19 cellular contexts compared by ENCODE assay signal in genomic region chr6:41881506-41881905, GRCh38. TPM values are rescaled to one million over a fixed set of nuclear protein-coding genes. Genes with fewer than 3 reads are reported as not detected.
A peak's percentile ranks its signal among the peaks of the same experiment; 100 is the strongest.
DNase-seq lines count a peak whose midpoint lies in the region; ATAC-seq, FAIRE-seq and TF ChIP-seq lines count a peak whose summit lies in the region.
"Had no signal": no experiment of that assay in that cellular context is flagged by ENCODE, and none has a peak within 500 bp of the region (broad histone marks: within the 10 kb centered on the region; RNA-seq: fewer than 3 reads in every experiment).

No MANE protein-coding gene starts in this region.

- peak; percentile 44 for FAIRE-seq in A204.1 (lab: Jason Lieb, UNC)
- FAIRE-seq in GM12878 (lab: Jason Lieb, UNC): no peak
- FAIRE-seq: D721Med, GM12892, GM18507 had no signal

- no peaks in the 10 kb centered on the region for H3K79me2 ChIP-seq in GM12878 (ENCODE audit: control insufficient read depth, insufficient read depth, low read length)

- H3K4me3 Mint-ChIP-seq in activated T-cell treated with anti-CD3 and anti-CD28 coated beads, Interleukin-2, amount 50 U/mL, for 72 hours: no peak overlapping the region
- H3K4me3 Mint-ChIP-seq in activated T-cell treated with anti-CD3 and anti-CD28 coated beads, Interleukin-2, amount 50 U/mL, for 4 hours: no peak overlapping the region
- H3K4me3 Mint-ChIP-seq: CD4-positive, alpha-beta T cell; CD8-positive, alpha-beta T cell had no signal

- TF ChIP-seq CTCF in GM12878 (IDR thresholded peaks at IDR 0.05 in 2 of 3, conservative IDR thresholded peaks at IDR 0.05 in 1 of 3; ENCODE audit: control insufficient read depth in 2 of 3, extremely low read depth in 1 of 3, insufficient read depth in 1 of 3, low read depth in 3 of 3, low read length in 3 of 3) (no peak), BE2C (IDR thresholded peaks at IDR 0.05; ENCODE audit: low read depth, low read length) (no peak)

- H3K27me3 ChIP-seq in GM12878 (replicated peaks in 1 of 2; ENCODE audit: control insufficient read depth in 2 of 2, insufficient read depth in 2 of 2, low read length in 1 of 2): no peaks in the 10 kb centered on the region
- H3K27me3 ChIP-seq in BE2C: no peaks in the 10 kb centered on the region
- H3K27me3 ChIP-seq: BLaER1 treated with 17β-estradiol and CSF1 and Interleukin-3, amounts not matched to agents 10 nM and 100 nM had no signal

- no peak for ATAC-seq in activated T-cell treated with anti-CD3 and anti-CD28 coated beads, Interleukin-2, amount 50 U/mL, for 72 hours (replicated peaks in 1 of 2)
- no peak for ATAC-seq in activated T-cell treated with anti-CD3 and anti-CD28 coated beads, Interleukin-2, amount 50 U/mL, for 4 hours
- ATAC-seq in GM12878: no peak
- ATAC-seq: CD8-positive, alpha-beta T cell had no signal

- H3K4me1 ChIP-seq in GM12878 (ENCODE audit: control insufficient read depth, insufficient read depth, low read length) (no peaks in the 10 kb centered on the region), BE2C (no peaks in the 10 kb centered on the region)
- H3K4me1 ChIP-seq: Caco-2 had no signal

- no peaks in the 10 kb centered on the region for H3K9me3 Mint-ChIP-seq in activated T-cell treated with anti-CD3 and anti-CD28 coated beads, Interleukin-2, amount 50 U/mL, for 72 hours
- H3K9me3 Mint-ChIP-seq in activated T-cell treated with anti-CD3 and anti-CD28 coated beads, Interleukin-2, amount 50 U/mL, for 4 hours: no peaks in the 10 kb centered on the region
- H3K9me3 Mint-ChIP-seq: CD4-positive, alpha-beta T cell; CD8-positive, alpha-beta T cell had no signal

- H3K4me2 ChIP-seq in GM12878 (ENCODE audit: control insufficient read depth, insufficient read depth): no peak overlapping the region
- H3K4me2 ChIP-seq: BLaER1 treated with 17β-estradiol and CSF1 and Interleukin-3, amounts not matched to agents 10 nM and 100 nM had no signal

- in situ Hi-C loops in GM12878 (cut with MboI): no loop called here

- peak overlapping the region; percentile 70 for H3K27ac Mint-ChIP-seq in activated T-cell treated with anti-CD3 and anti-CD28 coated beads, Interleukin-2, amount 50 U/mL, for 72 hours
- H3K27ac Mint-ChIP-seq: CD4-positive, alpha-beta T cell; CD8-positive, alpha-beta T cell had no signal

- H3K27me3 Mint-ChIP-seq in activated T-cell treated with anti-CD3 and anti-CD28 coated beads, Interleukin-2, amount 50 U/mL, for 72 hours (ENCODE audit: low read depth): no peaks in the 10 kb centered on the region
- no peaks in the 10 kb centered on the region for H3K27me3 Mint-ChIP-seq in activated T-cell treated with anti-CD3 and anti-CD28 coated beads, Interleukin-2, amount 50 U/mL, for 4 hours (ENCODE audit: low read depth)
- H3K27me3 Mint-ChIP-seq: CD4-positive, alpha-beta T cell had no signal

- H2AFZ ChIP-seq in GM12878 (ENCODE audit: control insufficient read depth, low read depth, low read length): no peak overlapping the region

- POLR2A ChIA-PET in GM12878 (lab: Charles Lee): interaction anchor here (0.6 to 1.4 kb wide), 2 partner anchors 15 to 210 kb away, joined by 3 to 4 read pairs; no protein-coding TSS in a partner anchor

- TF ChIP-seq POLR2A in GM12878 (IDR thresholded peaks at IDR 0.05; ENCODE audit: low read depth, low read length): no peak

- SMC1A ChIA-PET in GM12878 (lab: Charles Lee; ENCODE audit: uncharacterized antibody, unreplicated experiment): no interaction called here

- RAD21 ChIA-PET in GM12878 (lab: Charles Lee; ENCODE audit: unreplicated experiment): no interaction called here

- H3K9me3 ChIP-seq in GM12878 (replicated peaks; ENCODE audit: control insufficient read depth, insufficient read depth, low read length) (no peaks in the 10 kb centered on the region), BE2C (no peaks in the 10 kb centered on the region; the same call in 1 of the 2 replicates)
- H3K9me3 ChIP-seq: BLaER1 treated with 17β-estradiol and CSF1 and Interleukin-3, amounts not matched to agents 10 nM and 100 nM; Caco-2 had no signal

- H3K36me3 ChIP-seq in GM12878 (ENCODE audit: control insufficient read depth in 2 of 2, insufficient read depth in 2 of 2, low read length in 1 of 2): no peaks in the 10 kb centered on the region
- H3K36me3 ChIP-seq in BE2C: no peaks in the 10 kb centered on the region

- H3K9ac ChIP-seq in GM12878 (ENCODE audit: control insufficient read depth, insufficient read depth, low read length): no peak overlapping the region
- H3K9ac ChIP-seq: BLaER1 treated with 17β-estradiol and CSF1 and Interleukin-3, amounts not matched to agents 10 nM and 100 nM had no signal

- H4K20me1 ChIP-seq in GM12878 (ENCODE audit: control insufficient read depth, insufficient read depth): no peaks in the 10 kb centered on the region

- no peak for TF ChIP-seq RAD21 in GM12878 (IDR thresholded peaks at IDR 0.05; ENCODE audit: insufficient read depth, low read depth, low read length)

- no peak overlapping the region for H3K4me3 ChIP-seq in GM12878
- H3K4me3 ChIP-seq in BE2C (ENCODE audit: low read depth, low read length): no peak overlapping the region
- H3K4me3 ChIP-seq: BLaER1 treated with 17β-estradiol and CSF1 and Interleukin-3, amounts not matched to agents 10 nM and 100 nM had no signal

- CTCF ChIA-PET in GM12878 (lab: Yijun Ruan, JAX): no interaction called here

- no peak overlapping the region for H3K27ac ChIP-seq in GM12878 (ENCODE audit: control insufficient read depth, insufficient read depth)
- H3K27ac ChIP-seq: 22Rv1; BLaER1 treated with 17β-estradiol and CSF1 and Interleukin-3, amounts not matched to agents 10 nM and 100 nM; C4-2B had no signal

- TF ChIP-seq EP300 in GM12878 (IDR thresholded peaks at IDR 0.05; ENCODE audit: borderline replicate concordance in 1 of 2, control insufficient read depth in 1 of 2, low read depth in 2 of 2, low read length in 2 of 2): no peak

- 96% methylated on average over 1 of the region's 1 CpG for WGBS in GM12878 (ENCODE audit: insufficient coverage, insufficient replicate concordance, low lambda C conversion rate, missing lambda C conversion rate)

- intact Hi-C loops in GM12878 (cut with micrococcal nuclease; ENCODE audit: unreplicated experiment): no loop called here

- no peaks in the 10 kb centered on the region for H3K36me3 Mint-ChIP-seq in activated T-cell treated with anti-CD3 and anti-CD28 coated beads, Interleukin-2, amount 50 U/mL, for 72 hours (ENCODE audit: insufficient read depth in 2 of 2)
- H3K36me3 Mint-ChIP-seq in activated T-cell treated with anti-CD3 and anti-CD28 coated beads, Interleukin-2, amount 50 U/mL, for 4 hours (ENCODE audit: insufficient read depth): no peaks in the 10 kb centered on the region
- H3K36me3 Mint-ChIP-seq: CD8-positive, alpha-beta T cell had no signal

- H3K4me1 Mint-ChIP-seq in activated T-cell treated with anti-CD3 and anti-CD28 coated beads, Interleukin-2, amount 50 U/mL, for 72 hours (ENCODE audit: low read depth): no peaks in the 10 kb centered on the region
- no peaks in the 10 kb centered on the region for H3K4me1 Mint-ChIP-seq in activated T-cell treated with anti-CD3 and anti-CD28 coated beads, Interleukin-2, amount 50 U/mL, for 4 hours (ENCODE audit: low read depth)

- BruUV-seq in GM12878 (replicated peaks; lab: Mats Ljungman, UMichigan): no TSS peak

- no peak for DNase-seq in activated T-cell treated with anti-CD3 and anti-CD28 coated beads, Interleukin-2, amount 50 U/mL, for 72 hours
- DNase-seq in activated T-cell treated with anti-CD3 and anti-CD28 coated beads, Interleukin-2, amount 50 U/mL, for 4 hours: no peak
- no peak for DNase-seq in GM12878 (ENCODE audit: low read depth, low spot score)
- no peak for DNase-seq in BE2C
- no peak for DNase-seq in activated effector memory CD4-positive, alpha-beta T cell treated with Interleukin-2 at 50 U/mL for 16 hours
- DNase-seq: ACHN; Caco-2; Calu3; CD4-positive, alpha-beta T cell; CD8-positive, alpha-beta T cell; DMS79 treated with DMSO at 0.1 percent for 48 hours; GF-D8 had no signal

RNA-seq across cellular contexts. Expression of gene USP49, which starts 13.7 kb away (rescaled TPM):
- total RNA-seq in activated T-cell treated with anti-CD3 and anti-CD28 coated beads, Interleukin-2, amount 50 U/mL, for 72 hours: 10 to 100 TPM; 13.3 to 14.8 TPM
- total RNA-seq in activated T-cell treated with anti-CD3 and anti-CD28 coated beads, Interleukin-2, amount 50 U/mL, for 4 hours: 1 to 10 TPM; 3.7 to 4.5 (median 4.4) TPM
- 17.4 and 19.9 TPM in 2 replicates for total RNA-seq in GM12878 (2013; cell fraction: nucleolus; rRNA removed)
- total RNA-seq in GM12878 (2014; rRNA removed) (2.7 and 3.4 TPM in 2 replicates), GM12878 (2014; rRNA removed; fragmentation: Illumina TruSeq; extraction: Trizol) (5.2 and 5.4 TPM in 2 replicates), GM12878 (2021) (7.7 TPM in 2 replicates)
- 2.8 TPM for polyA plus RNA-seq in GM12878 (2011; ENCODE audit: low read depth)
- polyA plus RNA-seq in GM12878 (2011; rRNA removed) (6.5 and 7.6 TPM in 2 replicates), GM12878 (2014; fragmentation: Illumina TruSeq; extraction: Trizol) (7.6 and 9.2 TPM in 2 replicates), GM12878 (2014; fragmentation: Nextera tagmentation; extraction: Ambion mirVana) (1 to 10 TPM; 1.0 TPM), GM12878 (2014; rRNA removed) (6.0 and 6.8 TPM in 2 replicates), GM12878 (2016; fragmentation: Nextera tagmentation; extraction: Ambion mirVana) (1 to 10 TPM; 3.2 TPM)
- 4.2 and 4.9 TPM in 2 replicates for polyA plus RNA-seq in GM12878 (2011; cell fraction: cytosol; rRNA removed)
- 10.3 and 12.3 TPM in 2 replicates for polyA plus RNA-seq in GM12878 (2011; cell fraction: nucleus; rRNA removed)
- polyA plus RNA-seq in GM12878 (2012): 4.1 and 5.8 TPM in 2 replicates
- polyA minus RNA-seq in GM12878 (2011; rRNA and poly(A)+ RNA removed): 4.3 and 5.5 TPM in 2 replicates
- polyA minus RNA-seq in GM12878 (2011; cell fraction: cytosol; rRNA and poly(A)+ RNA removed): 1.9 and 3.0 TPM in 2 replicates
- 4.0 and 5.3 TPM in 2 replicates for polyA minus RNA-seq in GM12878 (2011; cell fraction: nucleus; rRNA and poly(A)+ RNA removed)
- polyA plus RNA-seq in BE2C (2012; ENCODE audit: insufficient read depth, insufficient read length, low read depth): 6.7 TPM

RNA-seq across cellular contexts. Expression of gene MED20, which starts 39.4 kb away (rescaled TPM):
- 10 to 100 TPM; 24.9 to 34.6 TPM for total RNA-seq in activated T-cell treated with anti-CD3 and anti-CD28 coated beads, Interleukin-2, amount 50 U/mL, for 72 hours
- 10 to 100 TPM; 13.1 to 16.6 (median 16.3) TPM for total RNA-seq in activated T-cell treated with anti-CD3 and anti-CD28 coated beads, Interleukin-2, amount 50 U/mL, for 4 hours
- 28.8 and 30.3 TPM in 2 replicates for total RNA-seq in GM12878 (2013; cell fraction: nucleolus; rRNA removed)
- total RNA-seq in GM12878 (2014; rRNA removed) (13.4 and 14.4 TPM in 2 replicates), GM12878 (2014; rRNA removed; fragmentation: Illumina TruSeq; extraction: Trizol) (14.2 and 15.3 TPM in 2 replicates), GM12878 (2021) (16.6 and 17.2 TPM in 2 replicates)
- 7.0 TPM for polyA plus RNA-seq in GM12878 (2011; ENCODE audit: low read depth)
- polyA plus RNA-seq in GM12878 (2011; rRNA removed) (24.8 TPM in 2 replicates), GM12878 (2014; fragmentation: Illumina TruSeq; extraction: Trizol) (17.7 and 19.2 TPM in 2 replicates), GM12878 (2014; fragmentation: Nextera tagmentation; extraction: Ambion mirVana) (10 to 100 TPM; 15.9 to 21.7 TPM), GM12878 (2014; rRNA removed) (11.1 and 15.1 TPM in 2 replicates), GM12878 (2016; fragmentation: Nextera tagmentation; extraction: Ambion mirVana) (10 to 100 TPM; 20.4 to 21.0 TPM)
- polyA plus RNA-seq in GM12878 (2011; cell fraction: cytosol; rRNA removed): 23.6 and 26.4 TPM in 2 replicates
- polyA plus RNA-seq in GM12878 (2011; cell fraction: nucleus; rRNA removed): 17.1 and 18.5 TPM in 2 replicates
- 7.3 and 9.4 TPM in 2 replicates for polyA plus RNA-seq in GM12878 (2012)
- 20.0 and 25.3 TPM in 2 replicates for polyA minus RNA-seq in GM12878 (2011; rRNA and poly(A)+ RNA removed)
- 6.5 and 7.8 TPM in 2 replicates for polyA minus RNA-seq in GM12878 (2011; cell fraction: cytosol; rRNA and poly(A)+ RNA removed)
- polyA minus RNA-seq in GM12878 (2011; cell fraction: nucleus; rRNA and poly(A)+ RNA removed): 7.1 and 8.2 TPM in 2 replicates
- 14.9 TPM for polyA plus RNA-seq in BE2C (2012; ENCODE audit: insufficient read depth, insufficient read length, low read depth)

RNA-seq across cellular contexts. Expression of gene BYSL, which starts 39.8 kb away (rescaled TPM):
- 10 to 100 TPM; 30.4 to 38.1 TPM for total RNA-seq in activated T-cell treated with anti-CD3 and anti-CD28 coated beads, Interleukin-2, amount 50 U/mL, for 72 hours
- total RNA-seq in activated T-cell treated with anti-CD3 and anti-CD28 coated beads, Interleukin-2, amount 50 U/mL, for 4 hours: 100 to 1,000 TPM; 128 to 140 (median 139) TPM
- total RNA-seq in GM12878 (2013; cell fraction: nucleolus; rRNA removed): 15.8 and 20.0 TPM in 2 replicates
- total RNA-seq in GM12878 (2014; rRNA removed) (15.6 and 17.8 TPM in 2 replicates), GM12878 (2014; rRNA removed; fragmentation: Illumina TruSeq; extraction: Trizol) (19.0 and 21.2 TPM in 2 replicates), GM12878 (2021) (43.8 and 48.6 TPM in 2 replicates)
- 12.9 TPM for polyA plus RNA-seq in GM12878 (2011; ENCODE audit: low read depth)
- polyA plus RNA-seq in GM12878 (2011; rRNA removed) (19.2 and 34.5 TPM in 2 replicates), GM12878 (2014; fragmentation: Illumina TruSeq; extraction: Trizol) (24.7 and 31.4 TPM in 2 replicates), GM12878 (2014; fragmentation: Nextera tagmentation; extraction: Ambion mirVana) (10 to 100 TPM; 12.6 to 28.4 TPM), GM12878 (2014; rRNA removed) (48.5 and 56.4 TPM in 2 replicates), GM12878 (2016; fragmentation: Nextera tagmentation; extraction: Ambion mirVana) (10 to 100 TPM; 39.7 to 51.1 TPM)
- 38.9 and 50.1 TPM in 2 replicates for polyA plus RNA-seq in GM12878 (2011; cell fraction: cytosol; rRNA removed)
- 38.7 and 52.2 TPM in 2 replicates for polyA plus RNA-seq in GM12878 (2011; cell fraction: nucleus; rRNA removed)
- polyA plus RNA-seq in GM12878 (2012): 17.3 and 20.9 TPM in 2 replicates
- 26.6 and 27.9 TPM in 2 replicates for polyA minus RNA-seq in GM12878 (2011; rRNA and poly(A)+ RNA removed)
- 15.0 and 15.9 TPM in 2 replicates for polyA minus RNA-seq in GM12878 (2011; cell fraction: cytosol; rRNA and poly(A)+ RNA removed)
- polyA minus RNA-seq in GM12878 (2011; cell fraction: nucleus; rRNA and poly(A)+ RNA removed): 9.7 and 21.3 TPM in 2 replicates
- polyA plus RNA-seq in BE2C (2012; ENCODE audit: insufficient read depth, insufficient read length, low read depth): 193 TPM
